ENCODE assay signal across 23 cellular contexts in the genomic region with DNA sequence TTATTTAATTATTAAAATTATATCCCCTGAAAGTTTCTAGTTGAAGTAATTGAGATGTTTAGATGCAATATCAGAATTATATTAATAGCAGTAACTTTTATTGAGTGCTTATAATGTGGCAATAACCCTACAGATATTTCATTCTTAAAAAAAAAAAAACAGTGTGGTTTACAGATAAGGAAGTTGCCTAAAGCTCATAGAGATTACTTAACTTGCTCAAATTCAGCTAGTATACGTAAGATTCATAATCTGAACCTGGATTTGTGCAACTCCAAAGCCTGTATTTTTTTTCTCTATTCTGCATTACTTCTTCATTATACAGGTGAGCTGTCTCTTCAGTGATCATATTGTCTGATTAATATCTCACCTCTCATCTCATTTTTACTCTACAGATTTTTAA.
DNase-seq lines count a peak whose midpoint lies in the region; ATAC-seq and TF ChIP-seq lines count a peak whose summit lies in the region.
"Had no signal": no experiment of that assay in that cellular context is flagged by ENCODE, and none has a peak within 500 bp of the region (broad histone marks: within the 10 kb centered on the region; RNA-seq: fewer than 3 reads in every experiment).

No MANE protein-coding gene starts in this region.

- peak overlapping the region; percentile 15; the same call in 1 of the 2 replicates for H3K27ac ChIP-seq in HL-60 (replicated peaks)
- H3K27ac ChIP-seq: SK-N-MC had no signal

- H3K9me3 Mint-ChIP-seq in activated T-cell treated with anti-CD3 and anti-CD28 coated beads, Interleukin-2, amount 50 U/mL, for 24 hours = no peaks in the 10 kb centered on the region
- H3K9me3 Mint-ChIP-seq: T-cell had no signal

- H3K4me3 ChIP-seq in HL-60 (replicated peaks; ENCODE audit: insufficient read depth, low read length) (no peak overlapping the region), fibroblast of the aortic adventitia (ENCODE audit: low read depth, low read length) (no peak overlapping the region)
- H3K4me3 ChIP-seq: GM12878, GM23338, K562, SK-N-MC had no signal

- no peaks in the 10 kb centered on the region for H3K36me3 Mint-ChIP-seq in activated T-cell treated with anti-CD3 and anti-CD28 coated beads, Interleukin-2, amount 50 U/mL, for 24 hours (ENCODE audit: low read depth)
- H3K36me3 Mint-ChIP-seq: CD4-positive, CD25-positive, alpha-beta regulatory T cell; T-cell had no signal

- no peak overlapping the region for H3K4me3 Mint-ChIP-seq in activated T-cell treated with anti-CD3 and anti-CD28 coated beads, Interleukin-2, amount 50 U/mL, for 24 hours
- H3K4me3 Mint-ChIP-seq: CD4-positive, CD25-positive, alpha-beta regulatory T cell; GM23338; T-cell had no signal

- no peak overlapping the region for H3K27ac Mint-ChIP-seq in activated T-cell treated with anti-CD3 and anti-CD28 coated beads, Interleukin-2, amount 50 U/mL, for 24 hours
- H3K27ac Mint-ChIP-seq: CD4-positive, CD25-positive, alpha-beta regulatory T cell; GM23338; T-cell had no signal

- no peak for ATAC-seq in HG03175 (IDR thresholded peaks at IDR 0.05; ENCODE audit: unreplicated experiment)
- ATAC-seq: GM12878, GM23338, HCT116, K562, Panc1, T-cell had no signal

- H3K27me3 Mint-ChIP-seq in activated T-cell treated with anti-CD3 and anti-CD28 coated beads, Interleukin-2, amount 50 U/mL, for 24 hours = peaks cover 4% of the 10 kb centered on the region
- H3K27me3 Mint-ChIP-seq: T-cell had no signal

- TF ChIP-seq CTCF in HL-60 (IDR thresholded peaks at IDR 0.05; ENCODE audit: insufficient read depth, low read length) (no peak), fibroblast of the aortic adventitia (IDR thresholded peaks at IDR 0.05; ENCODE audit: insufficient read depth, low read length) (no peak)

- peak; percentile 13 to 56 for DNase-seq in HL-60 (ENCODE audit: low read depth in 1 of 2, low spot score in 1 of 2)
- DNase-seq in NOMO-1 (lab: John Stamatoyannopoulos, UW; ENCODE audit: unreplicated experiment in 2 of 2) = peak; percentile 32 to 84
- DNase-seq in SIG-M5 treated with dmso at 0.1 percent for 504 hours (lab: John Stamatoyannopoulos, UW; ENCODE audit: unreplicated experiment) = peak; percentile 66
- peak; percentile 25 for DNase-seq in fibroblast of the aortic adventitia (ENCODE audit: low read depth)
- DNase-seq in activated T-cell treated with anti-CD3 and anti-CD28 coated beads, Interleukin-2, amount 50 U/mL, for 24 hours = no peak
- DNase-seq in NCI-H82 treated with DMSO at 0.1 percent for 48 hours (lab: John Stamatoyannopoulos, UW; ENCODE audit: unreplicated experiment) = no peak
- DNase-seq in UCSD-AML1 (lab: John Stamatoyannopoulos, UW; ENCODE audit: unreplicated experiment) = no peak
- DNase-seq: BE2C; CD4-positive, CD25-positive, alpha-beta regulatory T cell; COR-L47; DMS 273 treated with DMSO at 0.1 percent for 48 hours; GDM1; NCI-H1048; NCI-H1436; NCI-H2081; T-cell had no signal

- H3K27me3 ChIP-seq in HL-60 (ENCODE audit: insufficient read depth, poor library complexity, severe bottlenecking) = no peaks in the 10 kb centered on the region
- H3K27me3 ChIP-seq: BE2C had no signal

- H3K4me1 Mint-ChIP-seq in activated T-cell treated with anti-CD3 and anti-CD28 coated beads, Interleukin-2, amount 50 U/mL, for 24 hours (ENCODE audit: low read depth) = no peaks in the 10 kb centered on the region
- H3K4me1 Mint-ChIP-seq: CD4-positive, CD25-positive, alpha-beta regulatory T cell; T-cell had no signal

Comparison
In these comparisons a context has a peak if more than half of its experiments do, and no peak if none do; other contexts are left out.
1. DNase-seq: peak in HL-60 (2 of 2), NOMO-1 (2 of 2), SIG-M5 treated with dmso at 0.1 percent for 504 hours (single experiment) and fibroblast of the aortic adventitia (single experiment); none in activated T-cell treated with anti-CD3 and anti-CD28 coated beads, Interleukin-2, amount 50 U/mL, for 24 hours (single experiment), NCI-H82 treated with DMSO at 0.1 percent for 48 hours (single experiment) and UCSD-AML1 (single experiment).